11 cellular contexts compared by ENCODE assay signal in genomic region chr2:237614151-237614720, GRCh38. TPM values are rescaled to one million over a fixed set of nuclear protein-coding genes. Genes with fewer than 3 reads are reported as not detected.
DNase-seq lines count a peak whose midpoint lies in the region; ATAC-seq and TF ChIP-seq lines count a peak whose summit lies in the region.
"Had no signal": no experiment of that assay in that cellular context is flagged by ENCODE, and none has a peak within 500 bp of the region (broad histone marks: within the 10 kb centered on the region; RNA-seq: fewer than 3 reads in every experiment).

No MANE protein-coding gene starts in this region.

- H3K4me3 Mint-ChIP-seq in neural crest cell: no peak overlapping the region
- H3K4me3 Mint-ChIP-seq: activated naive CD8-positive, alpha-beta T cell treated with anti-CD3 and anti-CD28 coated beads, Interleukin-2, amount 50 U/mL, for 24 hours had no signal

- peaks cover 3% of the 10 kb centered on the region for H3K27me3 Mint-ChIP-seq in neural crest cell (ENCODE audit: low read depth)
- H3K27me3 Mint-ChIP-seq: activated naive CD8-positive, alpha-beta T cell treated with anti-CD3 and anti-CD28 coated beads, Interleukin-2, amount 50 U/mL, for 24 hours had no signal

- H3K79me2 ChIP-seq in DND-41 (ENCODE audit: insufficient read depth, low read length): no peaks in the 10 kb centered on the region

- no peaks in the 10 kb centered on the region for H3K4me1 ChIP-seq in DND-41 (ENCODE audit: insufficient read depth, low read length)

- no peak for ATAC-seq in DND-41 (ENCODE audit: insufficient read depth, low read depth)
- ATAC-seq in HG02970 (IDR thresholded peaks at IDR 0.05; ENCODE audit: low FRiP score, unreplicated experiment): no peak
- ATAC-seq: activated naive CD8-positive, alpha-beta T cell treated with anti-CD3 and anti-CD28 coated beads, Interleukin-2, amount 50 U/mL, for 24 hours had no signal

- H3K4me3 ChIP-seq in DND-41 (ENCODE audit: low read depth in 1 of 2, low read length in 2 of 2) (no peak overlapping the region), cardiac fibroblast (replicated peaks in 1 of 2; ENCODE audit: low read depth in 2 of 2, low read length in 2 of 2) (no peak overlapping the region)
- H3K4me3 ChIP-seq: transverse colon had no signal

- H3K9me3 ChIP-seq in DND-41 (ENCODE audit: insufficient read depth, low read length, severe bottlenecking): no peaks in the 10 kb centered on the region
- H3K9me3 ChIP-seq: transverse colon had no signal

- peak; percentile 36 for TF ChIP-seq CTCF in DND-41 (IDR thresholded peaks at IDR 0.05; ENCODE audit: borderline replicate concordance, extremely low read depth, low read length, poor library complexity, severe bottlenecking)
- TF ChIP-seq CTCF in cardiac fibroblast (IDR thresholded peaks at IDR 0.05; ENCODE audit: low read depth, low read length): peak; percentile 5
- TF ChIP-seq CTCF in neural crest cell (conservative IDR thresholded peaks at IDR 0.05): peak; percentile 27

- peaks cover 16% of the 10 kb centered on the region for H3K4me1 Mint-ChIP-seq in neural crest cell

- no peak overlapping the region for H3K27ac ChIP-seq in DND-41 (ENCODE audit: low read length)
- H3K27ac ChIP-seq: transverse colon had no signal

- H3K36me3 Mint-ChIP-seq in neural crest cell (ENCODE audit: low read depth): no peaks in the 10 kb centered on the region

- H4K20me1 ChIP-seq in DND-41 (ENCODE audit: insufficient read depth, low read length): no peaks in the 10 kb centered on the region; the same call in 1 of the 2 replicates

- no peaks in the 10 kb centered on the region for H3K36me3 ChIP-seq in DND-41 (ENCODE audit: insufficient read depth, low read length)
- H3K36me3 ChIP-seq: transverse colon had no signal

- H3K27me3 ChIP-seq in DND-41 (ENCODE audit: insufficient read depth, low read length, poor library complexity): peaks cover 23% of the 10 kb centered on the region
- H3K27me3 ChIP-seq: transverse colon had no signal

- no peaks in the 10 kb centered on the region for H3K9me3 Mint-ChIP-seq in neural crest cell
- H3K9me3 Mint-ChIP-seq: activated naive CD8-positive, alpha-beta T cell treated with anti-CD3 and anti-CD28 coated beads, Interleukin-2, amount 50 U/mL, for 24 hours had no signal

- no peak overlapping the region for H3K4me2 ChIP-seq in DND-41 (ENCODE audit: insufficient read depth, low read length)

- DNase-seq in DND-41: no peak
- DNase-seq in Kasumi-1 (lab: John Stamatoyannopoulos, UW): peak; percentile 31 to 61
- peak in 1 of 2 donors; percentile 73 for DNase-seq in cardiac fibroblast (ENCODE audit: low read depth in 2 of 2)
- DNase-seq in neural crest cell (ENCODE audit: low read depth, low spot score): no peak
- no peak for DNase-seq in COR-L47 (lab: John Stamatoyannopoulos, UW)
- DNase-seq in epidermal melanocyte (ENCODE audit: insufficient read length, low spot score): no peak
- no peak for DNase-seq in cerebellum (ENCODE audit: low spot score)
- DNase-seq: activated naive CD8-positive, alpha-beta T cell treated with anti-CD3 and anti-CD28 coated beads, Interleukin-2, amount 50 U/mL, for 24 hours; T1000; transverse colon had no signal

- no peak overlapping the region for H3K27ac Mint-ChIP-seq in neural crest cell (ENCODE audit: unreplicated experiment)
- H3K27ac Mint-ChIP-seq: activated naive CD8-positive, alpha-beta T cell treated with anti-CD3 and anti-CD28 coated beads, Interleukin-2, amount 50 U/mL, for 24 hours had no signal

- no peak overlapping the region for H2AFZ ChIP-seq in DND-41 (ENCODE audit: low read depth, low read length)

- no peak overlapping the region for H3K9ac ChIP-seq in DND-41 (ENCODE audit: low read depth, low read length)

RNA-seq across cellular contexts. Expression of gene LRRFIP1, which starts 13.2 kb away (rescaled TPM):
- total RNA-seq in neural crest cell: 37.1 and 38.5 TPM in 2 replicates
- total RNA-seq in cerebellum: 33.8 TPM

RNA-seq across cellular contexts. Expression of gene RAB17, which starts 23.7 kb away (rescaled TPM):
- total RNA-seq in neural crest cell: not detected in 2 replicates
- total RNA-seq in cerebellum: 0.36 TPM

RNA-seq across cellular contexts. Expression of gene PRLH, which starts 47.9 kb away (rescaled TPM):
- total RNA-seq in neural crest cell (not detected in 2 replicates), cerebellum (not detected)
- total RNA-seq: transverse colon had no signal

Comparison
In these comparisons a context has a peak if more than half of its experiments do, and no peak if none do; other contexts are left out.
1. DNase-seq: peak in Kasumi-1 (2 of 2); none in DND-41 (single experiment), neural crest cell (single experiment), COR-L47 (single experiment), epidermal melanocyte (single experiment) and cerebellum (single experiment).
2. Peak in every context shown above with its lines, with median percentiles within 50 percentile points of each other: CTCF ChIP-seq.